12 cellular contexts compared by ENCODE assay signal in the genomic region with DNA sequence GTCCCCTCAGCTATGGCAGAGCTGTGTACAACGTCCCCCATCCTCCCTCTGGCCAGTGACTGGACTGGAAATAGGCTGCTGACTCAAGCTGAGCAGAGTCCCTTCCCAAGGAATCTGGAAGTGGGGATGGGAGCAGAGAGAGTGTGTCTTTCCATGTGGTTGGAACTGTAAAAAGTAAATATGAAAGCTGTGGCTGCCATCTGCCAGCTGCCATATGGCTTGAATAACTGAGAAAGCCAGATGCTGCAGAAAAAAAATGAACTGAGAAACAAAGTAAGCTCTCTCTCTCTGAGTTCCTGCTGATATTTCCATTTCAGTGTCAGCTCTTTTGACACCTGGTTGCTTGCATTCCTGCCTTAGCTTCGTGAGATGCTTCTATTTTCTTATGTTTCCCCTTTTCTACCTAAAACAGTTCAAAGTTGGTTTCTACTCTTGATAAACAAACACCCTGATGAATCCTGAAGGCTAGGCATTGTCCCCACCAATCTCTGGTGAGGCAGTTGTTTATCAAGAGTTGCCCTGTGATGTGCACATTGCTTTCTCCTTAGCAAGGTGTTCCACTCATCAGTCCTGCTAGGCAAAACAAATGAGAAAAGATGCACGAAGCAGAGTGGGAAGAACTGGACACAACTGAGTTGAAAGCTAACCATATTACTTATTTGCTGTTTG. TPM values are rescaled to one million over a fixed set of nuclear protein-coding genes. Genes with fewer than 3 reads are reported as not detected.
DNase-seq lines count a peak whose midpoint lies in the region; ATAC-seq, FAIRE-seq and TF ChIP-seq lines count a peak whose summit lies in the region.
"Had no signal": no experiment of that assay in that cellular context is flagged by ENCODE, and none has a peak within 500 bp of the region (broad histone marks: within the 10 kb centered on the region; RNA-seq: fewer than 3 reads in every experiment).

No MANE protein-coding gene starts in this region.

- no peak for TF ChIP-seq RAD21 in H1 (IDR thresholded peaks at IDR 0.05 in 1 of 2, conservative IDR thresholded peaks at IDR 0.05 in 1 of 2; ENCODE audit: low read depth in 2 of 2, low read length in 2 of 2)

- no peak overlapping the region for H3K4me2 ChIP-seq in H1 (ENCODE audit: insufficient read depth in 1 of 2, low read depth in 2 of 2, low read length in 2 of 2)

- H3K23me2 ChIP-seq in H1 (ENCODE audit: low read depth, low read length) = no peaks in the 10 kb centered on the region

- H4K5ac ChIP-seq in H1 (ENCODE audit: insufficient read length, low read depth, low read length) = no peak overlapping the region

- TF ChIP-seq POLR2A in H1 (IDR thresholded peaks at IDR 0.05; ENCODE audit: control extremely low read depth in 1 of 2, low read depth in 2 of 2, low read length in 2 of 2) = no peak
- TF ChIP-seq POLR2A in esophagus muscularis mucosa (IDR thresholded peaks at IDR 0.05; ENCODE audit: low read depth) = no peak

- H3K9me3 ChIP-seq in H1 (ENCODE audit: insufficient read depth in 2 of 2, low read depth in 1 of 2, low read length in 1 of 2) = no peaks in the 10 kb centered on the region
- no peaks in the 10 kb centered on the region for H3K9me3 ChIP-seq in esophagus muscularis mucosa
- H3K9me3 ChIP-seq: ascending aorta, BE2C, upper lobe of right lung had no signal

- 95% methylated on average over 3 of the region's 3 CpGs; no CpG with 5 or more reads in 1 of the 2 experiments for WGBS in H1 (ENCODE audit: extremely low coverage in 1 of 2, insufficient coverage in 1 of 2, insufficient read length in 1 of 2, insufficient replicate concordance in 2 of 2, low coverage in 1 of 2, low lambda C conversion rate in 2 of 2, missing lambda C conversion rate in 1 of 2), 2 experiments
- WGBS in esophagus muscularis mucosa = 39% methylated on average over 3 of the region's 3 CpGs

- intact Hi-C loops in esophagus muscularis mucosa (cut with DNase I) = no loop called here

- H3K4ac ChIP-seq in H1 (replicated peaks; ENCODE audit: insufficient read length, low read depth, low read length) = no peak overlapping the region

- H4K91ac ChIP-seq in H1 (replicated peaks; ENCODE audit: insufficient read length, low read length) = no peak overlapping the region

- no peak overlapping the region for H3K9ac ChIP-seq in H1 (replicated peaks in 1 of 4; ENCODE audit: extremely low read depth in 1 of 4, low read depth in 3 of 4, low read length in 3 of 4)

- H3K4me1 ChIP-seq in H1 (replicated peaks in 1 of 4; ENCODE audit: control insufficient read depth in 3 of 4, insufficient read depth in 4 of 4, low read length in 3 of 4) (peaks cover 0 to 6% (median 0%) of the 10 kb centered on the region in 4 experiments; a peak in 1 of 7 replicates), esophagus muscularis mucosa (peaks cover 0 to 11% (median 8%) of the 10 kb centered on the region in 4 donors)
- H3K4me1 ChIP-seq: ascending aorta, BE2C had no signal

- no peak overlapping the region for H3K14ac ChIP-seq in H1 (ENCODE audit: insufficient read length)

- H3K18ac ChIP-seq in H1 (ENCODE audit: extremely low read depth, low read length) = no peak overlapping the region

- no peak for TF ChIP-seq CTCF in H1 (IDR thresholded peaks at IDR 0.05; ENCODE audit: control extremely low read depth in 1 of 3, insufficient read depth in 1 of 3, low read depth in 1 of 3, low read length in 3 of 3)
- no peak for TF ChIP-seq CTCF in esophagus muscularis mucosa (IDR thresholded peaks at IDR 0.05)

- no peak overlapping the region for H2BK20ac ChIP-seq in H1 (ENCODE audit: low read length)

- H4K8ac ChIP-seq in H1 (ENCODE audit: extremely low read depth, insufficient read depth, low read length) = no peak overlapping the region

- H2BK5ac ChIP-seq in H1 (ENCODE audit: low read depth, low read length) = no peak overlapping the region

- no peak overlapping the region for H3K4me3 ChIP-seq in H1 (ENCODE audit: extremely low read depth in 1 of 4, insufficient read depth in 2 of 4, low read depth in 3 of 4, low read length in 4 of 4)
- no peak overlapping the region for H3K4me3 ChIP-seq in esophagus muscularis mucosa
- H3K4me3 ChIP-seq: ascending aorta, upper lobe of right lung had no signal

- CTCF ChIA-PET in H1 (lab: Charles Lee; ENCODE audit: partially characterized antibody) = interaction anchor here (2.9 kb wide), 1 partner anchor 25 kb away, joined by 11 read pairs; no protein-coding TSS in a partner anchor

- H3K23ac ChIP-seq in H1 (ENCODE audit: insufficient read length) = no peak overlapping the region

- no peak overlapping the region for H2AK5ac ChIP-seq in H1 (ENCODE audit: low read depth, low read length)

- no peak overlapping the region for H2BK120ac ChIP-seq in H1 (replicated peaks; ENCODE audit: low read depth, low read length)

- H3K79me2 ChIP-seq in H1 (ENCODE audit: control insufficient read depth in 1 of 2, insufficient read depth in 2 of 2, low read length in 2 of 2) = no peaks in the 10 kb centered on the region

- no peak overlapping the region for H2BK15ac ChIP-seq in H1 (ENCODE audit: low read length)

- no peak overlapping the region for H3K27ac ChIP-seq in H1 (ENCODE audit: low read depth, low read length)
- no peak overlapping the region for H3K27ac ChIP-seq in esophagus muscularis mucosa (replicated peaks in 1 of 4)
- H3K27ac ChIP-seq: ascending aorta, upper lobe of right lung had no signal

- H3K36me3 ChIP-seq in H1 (ENCODE audit: control insufficient read depth in 2 of 4, insufficient read depth in 4 of 4, low read length in 3 of 4) = no peaks in the 10 kb centered on the region
- H3K36me3 ChIP-seq in esophagus muscularis mucosa = peaks cover 0 to 3% (median 0%) of the 10 kb centered on the region in 4 donors
- H3K36me3 ChIP-seq: ascending aorta, BE2C, upper lobe of right lung had no signal

- FAIRE-seq in H1 (lab: Jason Lieb, UNC) = peak; percentile 7

- H3K27me3 ChIP-seq in H1 (replicated peaks in 1 of 4; ENCODE audit: control insufficient read depth in 3 of 4, extremely low read depth in 1 of 4, insufficient read depth in 3 of 4, low read length in 3 of 4) (no peaks in the 10 kb centered on the region), esophagus muscularis mucosa (no peaks in the 10 kb centered on the region)
- H3K27me3 ChIP-seq: ascending aorta, BE2C, upper lobe of right lung had no signal

- H3K56ac ChIP-seq in H1 (replicated peaks; ENCODE audit: insufficient read length, low read depth, low read length) = no peak overlapping the region

- no peak overlapping the region for H2AFZ ChIP-seq in H1 (ENCODE audit: low read length)

- no peak overlapping the region for H2BK12ac ChIP-seq in H1 (ENCODE audit: low read depth, low read length)

- TF ChIP-seq EP300 in H1 (IDR thresholded peaks at IDR 0.05; ENCODE audit: borderline replicate concordance in 1 of 2, low read depth in 2 of 2, low read length in 2 of 2) = no peak
- no peak for TF ChIP-seq EP300 in esophagus muscularis mucosa (IDR thresholded peaks at IDR 0.05)

- POLR2A ChIA-PET in H1 (lab: Charles Lee; ENCODE audit: partially characterized antibody) = interaction anchor here (0.7 to 5.4 kb wide), 3 partner anchors 9 to 24 kb away, joined by 3 to 35 read pairs (median 3); a partner anchor contains a TSS

- no peaks in the 10 kb centered on the region for H3K79me1 ChIP-seq in H1 (ENCODE audit: low read depth, low read length)

- ATAC-seq in GM21390 (IDR thresholded peaks at IDR 0.05; ENCODE audit: unreplicated experiment) (peak; percentile 86), HG03280 (IDR thresholded peaks at IDR 0.05; ENCODE audit: unreplicated experiment) (peak; percentile 78), HG02840 (IDR thresholded peaks at IDR 0.05; ENCODE audit: low FRiP score, unreplicated experiment) (no peak)
- ATAC-seq: upper lobe of right lung had no signal

- H4K20me1 ChIP-seq in H1 (replicated peaks in 1 of 2; ENCODE audit: control insufficient read depth in 1 of 2, insufficient read depth in 2 of 2, low read length in 2 of 2) = no peaks in the 10 kb centered on the region

- DNase-seq in DMS53 treated with DMSO at 0.1 percent for 48 hours (lab: John Stamatoyannopoulos, UW; ENCODE audit: unreplicated experiment) (peak; percentile 61), H1 (ENCODE audit: low read depth in 1 of 2, low spot score in 2 of 2) (no peak), esophagus muscularis mucosa (ENCODE audit: extremely low spot score) (no peak), HuH-7.5 (ENCODE audit: low spot score) (no peak)
- DNase-seq in activated CD4-positive, CD25-positive, alpha-beta regulatory T cell (lab: John Stamatoyannopoulos, UW) = no peak
- DNase-seq: activated CD4-positive, alpha-beta T cell treated with anti-CD3 and anti-CD28 coated beads, Interleukin-2, amount 50 U/mL, for 4 hours; BE2C; upper lobe of right lung had no signal

TF ChIP-seq in H1, 55 proteins besides CTCF, POLR2A, EP300 and RAD21 (continues in another document):
- TF ChIP-seq CHD1 (IDR thresholded peaks at IDR 0.05; ENCODE audit: low read depth, low read length) (no peak), TCF12 (IDR thresholded peaks at IDR 0.05; ENCODE audit: low read depth, low read length) (no peak), GTF2F1 (IDR thresholded peaks at IDR 0.05; ENCODE audit: borderline replicate concordance, low read depth, low read length) (no peak), CTBP2 (IDR thresholded peaks at IDR 0.05; ENCODE audit: borderline replicate concordance, insufficient read depth, insufficient read length, low read length) (no peak), SP2 (IDR thresholded peaks at IDR 0.05; ENCODE audit: low read length) (no peak), PHF8 (conservative IDR thresholded peaks at IDR 0.05; ENCODE audit: low read depth, low read length) (no peak), TEAD4 (IDR thresholded peaks at IDR 0.05; ENCODE audit: low read depth, low read length) (no peak), EGR1 (IDR thresholded peaks at IDR 0.05; ENCODE audit: borderline replicate concordance, low read depth, low read length) (no peak), HDAC2 (IDR thresholded peaks at IDR 0.05; ENCODE audit: borderline replicate concordance in 1 of 2, low read depth in 2 of 2, low read length in 2 of 2) (no peak), ASH2L (IDR thresholded peaks at IDR 0.05; ENCODE audit: low read length) (no peak), YY1 (IDR thresholded peaks at IDR 0.05; ENCODE audit: low read depth, low read length) (no peak), KDM1A (IDR thresholded peaks at IDR 0.05; ENCODE audit: borderline replicate concordance, low read length) (no peak), RXRA (IDR thresholded peaks at IDR 0.05; ENCODE audit: insufficient read depth, low read depth, low read length) (no peak)

RNA-seq across cellular contexts. Expression of a gene that starts 16.8 kb away (rescaled TPM):
- 60.0 and 62.3 TPM in 2 replicates for total RNA-seq in H1 (2021; fragmentation: NEBNext Ultra II Directional; extraction: Animal tissue kit (Norgen Biotek cat#: 25700))
- 8.6 and 13.1 TPM in 2 replicates for polyA plus RNA-seq in H1 (2011; rRNA removed)
- 14.9 TPM for polyA plus RNA-seq in H1 (2011; cell fraction: cytosol; rRNA removed)
- 9.1 TPM for polyA plus RNA-seq in H1 (2011; cell fraction: nucleus; rRNA removed)
- polyA plus RNA-seq in H1 (2012, experiment 1 of 2) = 27.0 to 38.9 TPM (median 29.6 TPM) in 4 replicates
- polyA plus RNA-seq in H1 (2012, experiment 2 of 2) = 18.6 TPM
- polyA plus RNA-seq in H1 (2013, experiment 1 of 2) = 24.0 TPM
- 24.4 TPM for polyA plus RNA-seq in H1 (2013, experiment 2 of 2)
- polyA minus RNA-seq in H1 (2011; rRNA and poly(A)+ RNA removed) = 28.8 and 28.9 TPM in 2 replicates
- polyA minus RNA-seq in H1 (2011; cell fraction: cytosol; rRNA and poly(A)+ RNA removed) = 42.9 TPM
- polyA minus RNA-seq in H1 (2011; cell fraction: nucleus; rRNA and poly(A)+ RNA removed) = 27.2 TPM
- 10 to 100 TPM; 20.3 to 32.5 (median 27.5) TPM for total RNA-seq in esophagus muscularis mucosa
